In genomic region chr1:224733021-224733911, GRCh38 we compare ENCODE assay signal across 8 cellular contexts.
DNase-seq lines count a peak whose midpoint lies in the region; ATAC-seq and TF ChIP-seq lines count a peak whose summit lies in the region.

No MANE protein-coding gene starts in this region.

- CTCF ChIA-PET in OCI-LY7 (lab: Charles Lee; ENCODE audit: unreplicated experiment): no interaction called here

- POLR2A ChIA-PET in OCI-LY7 (lab: Charles Lee): no interaction called here

- no peaks in the 10 kb centered on the region for H3K9me3 ChIP-seq in cardiac muscle cell (ENCODE audit: low read depth)
- no peaks in the 10 kb centered on the region for H3K9me3 ChIP-seq in vagina
- H3K9me3 ChIP-seq in OCI-LY7 (ENCODE audit: low read length): no peaks in the 10 kb centered on the region

- no TSS peak for BruUV-seq in OCI-LY7 (replicated peaks; lab: Mats Ljungman, UMichigan)

- no peaks in the 10 kb centered on the region for H4K20me1 ChIP-seq in OCI-LY7 (ENCODE audit: insufficient read depth, low read length)

- no peaks in the 10 kb centered on the region for H3K27me3 ChIP-seq in cardiac muscle cell
- no peaks in the 10 kb centered on the region for H3K27me3 ChIP-seq in vagina

- H3K4me3 ChIP-seq in cardiac muscle cell: no peak overlapping the region
- H3K4me3 ChIP-seq in vagina: no peak overlapping the region
- no peak overlapping the region for H3K4me3 ChIP-seq in OCI-LY7 (ENCODE audit: low read depth, low read length, poor library complexity, severe bottlenecking)

- no peaks in the 10 kb centered on the region for H3K9me2 ChIP-seq in OCI-LY7 (ENCODE audit: insufficient read depth, low read length)

- intact Hi-C loops in vagina (cut with DNase I) (no loop called here), OCI-LY7 (cut with micrococcal nuclease; ENCODE audit: unreplicated experiment) (no loop called here)

- TF ChIP-seq POLR2A in vagina (IDR thresholded peaks at IDR 0.05): no peak

- peaks cover 15% of the 10 kb centered on the region for H3K4me1 ChIP-seq in cardiac muscle cell (ENCODE audit: low read depth)
- H3K4me1 ChIP-seq in vagina: peaks cover 27% of the 10 kb centered on the region
- H3K4me1 ChIP-seq in OCI-LY7 (ENCODE audit: insufficient read depth, low read length, poor library complexity, severe bottlenecking): no peaks in the 10 kb centered on the region

- TF ChIP-seq CTCF in cardiac muscle cell (IDR thresholded peaks at IDR 0.05; ENCODE audit: low read depth, low read length) (no peak), vagina (IDR thresholded peaks at IDR 0.05) (no peak), OCI-LY7 (conservative IDR thresholded peaks at IDR 0.05; ENCODE audit: low read length) (no peak)

- no peak overlapping the region for H3K4me2 ChIP-seq in OCI-LY7 (ENCODE audit: low read length)

- H2AFZ ChIP-seq in OCI-LY7 (ENCODE audit: low read length): no peak overlapping the region

- no peaks in the 10 kb centered on the region for H3K79me2 ChIP-seq in OCI-LY7 (ENCODE audit: insufficient read depth, low read depth, low read length)

- DNase-seq in NCI-H2029 treated with DMSO at 0.1 percent for 48 hours (lab: John Stamatoyannopoulos, UW) (peak; percentile 82), cardiac muscle cell (ENCODE audit: low read depth in 1 of 2, low spot score in 1 of 2) (peak; percentile 47 to 52), vagina (ENCODE audit: extremely low spot score in 2 of 2) (no peak), SHP77 treated with DMSO at 0.1 percent for 48 hours (lab: John Stamatoyannopoulos, UW) (no peak), OCI-LY7 (ENCODE audit: low spot score) (no peak), cerebellum (ENCODE audit: low spot score) (no peak)

- H3K36me3 ChIP-seq in cardiac muscle cell (no peaks in the 10 kb centered on the region), vagina (no peaks in the 10 kb centered on the region), OCI-LY7 (ENCODE audit: insufficient read depth, low read length) (no peaks in the 10 kb centered on the region)

- peak overlapping the region; percentile 67 for H3K27ac ChIP-seq in cardiac muscle cell
- H3K27ac ChIP-seq in vagina: peak overlapping the region; percentile 27
- H3K27ac ChIP-seq in OCI-LY7 (ENCODE audit: low read depth, low read length, poor library complexity, severe bottlenecking): no peak overlapping the region

- ATAC-seq in GM18858 (IDR thresholded peaks at IDR 0.05; ENCODE audit: unreplicated experiment) (peak; percentile 45), HG02588 (IDR thresholded peaks at IDR 0.05; ENCODE audit: unreplicated experiment) (peak; percentile 59)

Comparison
In these comparisons a context has a peak if more than half of its experiments do, and no peak if none do; other contexts are left out.
1. DNase-seq: peak in NCI-H2029 treated with DMSO at 0.1 percent for 48 hours (single experiment) and cardiac muscle cell (2 of 2); none in vagina (0 of 2), SHP77 treated with DMSO at 0.1 percent for 48 hours (single experiment), OCI-LY7 (single experiment) and cerebellum (single experiment).